ENCODE assay signal across 21 cellular contexts in the genomic region with DNA sequence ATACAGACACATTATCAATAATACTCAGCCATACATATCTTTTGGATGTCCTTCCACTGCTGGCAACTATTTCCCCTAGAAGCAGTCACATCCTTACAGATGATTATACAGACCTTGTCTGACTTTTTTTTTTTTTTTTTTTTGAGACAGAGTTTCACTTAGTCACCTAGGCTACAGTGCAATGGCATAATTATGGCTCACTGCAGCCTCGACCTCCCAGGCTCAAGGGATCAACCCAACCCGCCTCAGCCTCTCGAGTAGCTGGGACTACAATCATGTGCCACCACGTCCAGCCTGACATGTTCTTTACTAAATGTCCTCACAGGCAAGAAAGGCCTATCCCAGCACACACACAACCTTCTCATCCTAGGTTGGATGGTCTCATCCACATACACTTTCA. TPM values are rescaled to one million over a fixed set of nuclear protein-coding genes. Genes with fewer than 3 reads are reported as not detected.
DNase-seq lines count a peak whose midpoint lies in the region; ATAC-seq, FAIRE-seq and TF ChIP-seq lines count a peak whose summit lies in the region.
"Had no signal": no experiment of that assay in that cellular context is flagged by ENCODE, and none has a peak within 500 bp of the region (broad histone marks: within the 10 kb centered on the region; RNA-seq: fewer than 3 reads in every experiment).

No MANE protein-coding gene starts in this region.

- WGBS in IMR-90 (ENCODE audit: extremely low coverage in 2 of 2, insufficient read length in 1 of 2), 2 experiments, result 68% methylated on average over 3 of the region's 4 CpGs; no CpG with 5 or more reads in 1 of the 2 experiments
- no CpG with 5 or more reads among the region's 4 CpGs for WGBS in trophoblast cell (ENCODE audit: extremely low coverage, insufficient coverage, insufficient read length)

- no peak overlapping the region for H4K91ac ChIP-seq in IMR-90 (ENCODE audit: insufficient read depth, low read depth, low read length)
- H4K91ac ChIP-seq in trophoblast cell (ENCODE audit: low read depth, low read length), result no peak overlapping the region

- H3K79me2 ChIP-seq in astrocyte (ENCODE audit: insufficient read depth, low read length), result no peaks in the 10 kb centered on the region
- H3K79me2 ChIP-seq in trophoblast cell (ENCODE audit: control insufficient read depth, insufficient read depth, low read length, poor library complexity), result no peaks in the 10 kb centered on the region

- H4K8ac ChIP-seq in IMR-90 (ENCODE audit: low read depth in 2 of 2, low read length in 2 of 2) (no peak overlapping the region), trophoblast cell (ENCODE audit: low read depth, low read length) (no peak overlapping the region)

- H3K4me2 ChIP-seq in IMR-90 (ENCODE audit: low read depth, low read length), result no peak overlapping the region
- H3K4me2 ChIP-seq in astrocyte (ENCODE audit: low read length), result no peak overlapping the region
- H3K4me2 ChIP-seq in trophoblast cell (ENCODE audit: low read length), result no peak overlapping the region
- H3K4me2 ChIP-seq: A549, SK-N-SH had no signal

- no peaks in the 10 kb centered on the region for H3K36me3 ChIP-seq in IMR-90 (ENCODE audit: control insufficient read depth, insufficient read depth, low read length)
- no peaks in the 10 kb centered on the region for H3K36me3 ChIP-seq in astrocyte (ENCODE audit: insufficient read depth, low read length)
- no peaks in the 10 kb centered on the region for H3K36me3 ChIP-seq in trophoblast cell (ENCODE audit: control insufficient read depth in 1 of 2, insufficient read depth in 2 of 2, low read length in 2 of 2)

- H2BK5ac ChIP-seq in IMR-90 (ENCODE audit: low read depth, low read length, poor library complexity, severe bottlenecking) (no peak overlapping the region), trophoblast cell (ENCODE audit: low read depth, low read length, poor library complexity) (no peak overlapping the region)

- H2AK5ac ChIP-seq in IMR-90 (ENCODE audit: low read depth, low read length) (peak overlapping the region; percentile 62; the same call in 1 of the 2 replicates), trophoblast cell (ENCODE audit: low read length) (no peak overlapping the region)

- ATAC-seq in IMR-90 (ENCODE audit: low read depth) (no peak), GM21619 (IDR thresholded peaks at IDR 0.05; ENCODE audit: unreplicated experiment) (no peak)
- ATAC-seq: A549 had no signal

- no peak for DNase-seq in GM12891 (ENCODE audit: insufficient read length, low spot score)
- no peak for DNase-seq in IMR-90
- DNase-seq in astrocyte (ENCODE audit: low read depth), result no peak
- DNase-seq in trophoblast cell, result no peak
- no peak for DNase-seq in NCI-H2171 (lab: John Stamatoyannopoulos, UW)
- no peak for DNase-seq in NOMO-1 treated with dmso at 0.1 percent for 144 hours (lab: John Stamatoyannopoulos, UW; ENCODE audit: unreplicated experiment)
- DNase-seq: GM23248, HCEC 1CT, MM.1S, NCI-H1092, NCI-H1436, NCI-H187 treated with DMSO at 0.1 percent for 48 hours, NCI-H2107, NCI-H748 treated with DMSO at 0.1 percent for 48 hours, SIG-M5, SK-N-SH had no signal

- H2AFZ ChIP-seq in IMR-90 (replicated peaks; ENCODE audit: low read length, poor library complexity), result no peak overlapping the region
- no peak overlapping the region for H2AFZ ChIP-seq in astrocyte (ENCODE audit: low read depth, low read length)
- no peak overlapping the region for H2AFZ ChIP-seq in trophoblast cell (ENCODE audit: insufficient read depth, low read length, poor library complexity)
- H2AFZ ChIP-seq: GM23248 had no signal

- BruUV-seq in IMR-90 (replicated peaks; lab: Mats Ljungman, UMichigan), result no TSS peak

- H2AK9ac ChIP-seq in IMR-90 (replicated peaks; ENCODE audit: low read depth, low read length, poor library complexity), result no peak overlapping the region

- dilution Hi-C loops in IMR-90 (cut with HindIII; ENCODE audit: low sequenced_read_pairs, unreplicated experiment), result no loop called here

- H4K5ac ChIP-seq in IMR-90 (ENCODE audit: low read depth, low read length), result no peak overlapping the region

- no peaks in the 10 kb centered on the region for H3K79me1 ChIP-seq in IMR-90 (ENCODE audit: low read depth in 1 of 2, low read length in 2 of 2)
- no peaks in the 10 kb centered on the region for H3K79me1 ChIP-seq in trophoblast cell (ENCODE audit: low read length)

- H3K9ac ChIP-seq in IMR-90 (ENCODE audit: low read depth, low read length), result no peak overlapping the region; the same call in 1 of the 2 replicates
- no peak overlapping the region for H3K9ac ChIP-seq in astrocyte (ENCODE audit: low read length)
- no peak overlapping the region for H3K9ac ChIP-seq in trophoblast cell (ENCODE audit: low read length)
- H3K9ac ChIP-seq: GM23248, SK-N-SH had no signal

- H4K20me1 ChIP-seq in IMR-90 (ENCODE audit: insufficient read depth, low read length) (peaks cover 5% of the 10 kb centered on the region; the same call in 1 of the 2 replicates), astrocyte (ENCODE audit: insufficient read depth, low read length) (no peaks in the 10 kb centered on the region)

- H3K27me3 ChIP-seq in IMR-90 (ENCODE audit: control insufficient read depth, insufficient read depth, low read length), result no peaks in the 10 kb centered on the region
- H3K27me3 ChIP-seq in astrocyte (ENCODE audit: insufficient read depth, low read length), result no peaks in the 10 kb centered on the region
- H3K27me3 ChIP-seq in trophoblast cell (ENCODE audit: insufficient read depth, low read length), result no peaks in the 10 kb centered on the region

- H3K9me1 ChIP-seq in IMR-90 (ENCODE audit: insufficient read depth, low read length), result no peaks in the 10 kb centered on the region; the same call in none of the 2 replicates

- H3K9me3 ChIP-seq in IMR-90 (ENCODE audit: control insufficient read depth, insufficient read depth, low read length) (no peaks in the 10 kb centered on the region), astrocyte (ENCODE audit: insufficient read depth, low read depth, low read length) (no peaks in the 10 kb centered on the region), trophoblast cell (ENCODE audit: insufficient read depth, low read depth, low read length) (no peaks in the 10 kb centered on the region)
- H3K9me3 ChIP-seq: A549, SK-N-SH had no signal

- no peak overlapping the region for H4K12ac ChIP-seq in trophoblast cell (ENCODE audit: low read depth, low read length)

- H2BK12ac ChIP-seq in trophoblast cell (ENCODE audit: low read length), result no peak overlapping the region

- no peak overlapping the region for H2BK20ac ChIP-seq in IMR-90 (ENCODE audit: low read depth, low read length)

- no peak overlapping the region for H3K4me3 Mint-ChIP-seq in astrocyte (ENCODE audit: unreplicated experiment)
- H3K4me3 Mint-ChIP-seq: B cell, CD14-positive monocyte had no signal

- H2BK120ac ChIP-seq in IMR-90 (ENCODE audit: low read depth, low read length) (no peak overlapping the region), trophoblast cell (ENCODE audit: insufficient read depth, low read length, poor library complexity) (no peak overlapping the region)

- H3K27ac Mint-ChIP-seq in astrocyte (ENCODE audit: unreplicated experiment), result peak overlapping the region; percentile 70
- H3K27ac Mint-ChIP-seq: B cell, CD14-positive monocyte had no signal

- no peak for TF ChIP-seq POLR2A in GM12891 (IDR thresholded peaks at IDR 0.05; ENCODE audit: low read depth, low read length)
- TF ChIP-seq POLR2A in IMR-90 (IDR thresholded peaks at IDR 0.05; ENCODE audit: low read depth, low read length), result no peak

- H3K36me3 Mint-ChIP-seq in astrocyte (ENCODE audit: low read depth, unreplicated experiment), result no peaks in the 10 kb centered on the region
- H3K36me3 Mint-ChIP-seq: CD14-positive monocyte had no signal

- H3K27ac ChIP-seq in IMR-90 (ENCODE audit: insufficient read depth, low read length) (no peak overlapping the region), astrocyte (ENCODE audit: low read depth, low read length) (no peak overlapping the region), trophoblast cell (ENCODE audit: low read depth, low read length) (no peak overlapping the region)
- H3K27ac ChIP-seq: A549, GM23248 had no signal

- peaks cover 11% of the 10 kb centered on the region for H3K4me1 ChIP-seq in IMR-90 (ENCODE audit: control insufficient read depth, insufficient read depth, low read length)
- peaks cover 11% of the 10 kb centered on the region for H3K4me1 ChIP-seq in astrocyte (ENCODE audit: insufficient read depth, low read length)
- peaks cover 2 to 5% of the 10 kb centered on the region in 2 experiments for H3K4me1 ChIP-seq in trophoblast cell (ENCODE audit: control insufficient read depth in 1 of 2, insufficient read depth in 2 of 2, low read length in 2 of 2)

- CTCF ChIA-PET in IMR-90 (lab: Yijun Ruan, JAX), result no interaction called here

- FAIRE-seq in GM12891 (lab: Jason Lieb, UNC), result peak; percentile 48
- FAIRE-seq in astrocyte (lab: Jason Lieb, UNC), result no peak
- FAIRE-seq: A549, D721Med had no signal

- no peaks in the 10 kb centered on the region for H3K27me3 Mint-ChIP-seq in astrocyte (ENCODE audit: low read depth, unreplicated experiment)
- H3K27me3 Mint-ChIP-seq: B cell had no signal

- intact Hi-C loops in IMR-90 (cut with micrococcal nuclease), result no loop called here

- peak overlapping the region; percentile 24; the same call in 1 of the 2 replicates for H3K23ac ChIP-seq in IMR-90 (ENCODE audit: low read depth, low read length)
- H3K23ac ChIP-seq in trophoblast cell (ENCODE audit: low read length), result no peak overlapping the region

- H3K4me3 ChIP-seq in IMR-90 (ENCODE audit: insufficient read depth, low read depth, low read length) (no peak overlapping the region), astrocyte (ENCODE audit: insufficient read depth, low read depth, low read length) (no peak overlapping the region), trophoblast cell (ENCODE audit: low read depth, low read length) (no peak overlapping the region)
- H3K4me3 ChIP-seq: A549, GM23248 had no signal

- H3K14ac ChIP-seq in IMR-90 (replicated peaks; ENCODE audit: low read depth, low read length) (no peak overlapping the region), trophoblast cell (ENCODE audit: low read length) (no peak overlapping the region)

- no peak for TF ChIP-seq RAD21 in IMR-90 (IDR thresholded peaks at IDR 0.05; ENCODE audit: low read length)

- H3K18ac ChIP-seq in IMR-90 (ENCODE audit: low read depth, low read length) (no peak overlapping the region), trophoblast cell (ENCODE audit: low read length) (no peak overlapping the region)

- POLR2A ChIA-PET in IMR-90 (lab: Charles Lee; ENCODE audit: unreplicated experiment), result no interaction called here

- H3K4ac ChIP-seq in IMR-90 (ENCODE audit: low read depth, low read length) (0 out of 2 replicates have a peak overlapping the region, but pooled peaks have one; percentile 4), trophoblast cell (ENCODE audit: low read depth, low read length) (peak overlapping the region; percentile 33)

- in situ Hi-C loops in IMR-90 (cut with MboI; ENCODE audit: low sequenced_read_pairs), result no loop called here

- no peak overlapping the region for H3K56ac ChIP-seq in IMR-90 (ENCODE audit: extremely low read depth, insufficient read depth, low read length)

- 0 out of 3 replicates have a peak overlapping the region, but pooled peaks have one; percentile 20 for H2BK15ac ChIP-seq in IMR-90 (ENCODE audit: low read depth, low read length)

- H3K9me3 Mint-ChIP-seq in astrocyte (ENCODE audit: unreplicated experiment), result no peaks in the 10 kb centered on the region
- H3K9me3 Mint-ChIP-seq: CD14-positive monocyte had no signal

- H3K4me1 Mint-ChIP-seq in astrocyte (ENCODE audit: low read depth, unreplicated experiment), result peaks cover 39% of the 10 kb centered on the region

- TF ChIP-seq CTCF in IMR-90 (conservative IDR thresholded peaks at IDR 0.05; ENCODE audit: low read depth, low read length), result no peak
- TF ChIP-seq CTCF in astrocyte (IDR thresholded peaks at IDR 0.05; ENCODE audit: insufficient read depth, low read depth, low read length), result no peak

RNA-seq across cellular contexts. Expression of a gene that starts 24.0 kb away (rescaled TPM):
- polyA plus RNA-seq in GM12891 (2012; ENCODE audit: low read depth, missing spikeins), result 2.0 TPM
- total RNA-seq in IMR-90 (2012; rRNA removed) (0.28 and 0.36 TPM in 2 replicates), astrocyte (14.5 and 20.8 TPM in 2 replicates)
- polyA plus RNA-seq in IMR-90 (2012; rRNA removed), result 0.10 and 0.14 TPM in 2 replicates
- 0.03 TPM in 2 replicates for polyA plus RNA-seq in IMR-90 (2012; cell fraction: cytosol; rRNA removed)
- polyA plus RNA-seq in IMR-90 (2012; cell fraction: nucleus; rRNA removed; ENCODE audit: low replicate concordance), result 0.46 and 0.58 TPM in 2 replicates
- 27.5 and 27.6 TPM in 2 replicates for polyA plus RNA-seq in trophoblast cell (2013)
- total RNA-seq: GM23248 had no signal

RNA-seq across cellular contexts. Expression of a gene that starts 29.9 kb away (rescaled TPM):
- polyA plus RNA-seq in GM12891 (2012; ENCODE audit: low read depth, missing spikeins), result 0.27 TPM
- 1.4 and 2.0 TPM in 2 replicates for total RNA-seq in IMR-90 (2012; rRNA removed)
- polyA plus RNA-seq in IMR-90 (2012; rRNA removed), result 4.7 and 5.9 TPM in 2 replicates
- polyA plus RNA-seq in IMR-90 (2012; cell fraction: cytosol; rRNA removed), result 5.6 and 18.2 TPM in 2 replicates
- polyA plus RNA-seq in IMR-90 (2012; cell fraction: nucleus; rRNA removed; ENCODE audit: low replicate concordance), result 4.1 and 7.9 TPM in 2 replicates
- total RNA-seq in astrocyte, result 148 and 179 TPM in 2 replicates
- 95.6 and 101 TPM in 2 replicates for polyA plus RNA-seq in trophoblast cell (2013)

Comparison
In these comparisons a context has a peak if more than half of its experiments do, and no peak if none do; other contexts are left out.
1. RNA of a gene that starts 24.0 kb away (total RNA-seq): 14.5 to 20.8 TPM in astrocyte; 0.28 to 0.36 TPM in IMR-90; every median in the first group is over 10 times any median in the second.
2. RNA of a gene that starts 29.9 kb away (total RNA-seq): 148 to 179 TPM in astrocyte; 1.4 to 2.0 TPM in IMR-90; every median in the first group is over 10 times any median in the second.